1 cellular context compared by ENCODE assay signal in genomic region chr16:50711862-50712567, GRCh38.
TF ChIP-seq lines count a peak whose summit lies in the region.

No MANE protein-coding gene starts in this region.

TF ChIP-seq in HepG2, 621 proteins besides CTCF, POLR2A, EP300 and RAD21:
- TF ChIP-seq HBP1 (CRISPR knock-in tag; IDR thresholded peaks at IDR 0.05; ENCODE audit: low read depth) (no peak), ZNF263 (CRISPR knock-in tag; IDR thresholded peaks at IDR 0.05) (peak; percentile 78), ZNF580 (CRISPR knock-in tag; IDR thresholded peaks at IDR 0.05; ENCODE audit: borderline replicate concordance, low read depth) (no peak)
